Comparison of ENCODE assay signal across 1 cellular context in genomic region chr2:176175729-176176074, GRCh38.
TF ChIP-seq lines count a peak whose summit lies in the region.

No MANE protein-coding gene starts in this region.

TF ChIP-seq in GM23338, 12 proteins besides CTCF, POLR2A, EP300 and RAD21 (continued from another document):
- TF ChIP-seq ZNF462 (CRISPR knock-in tag; IDR thresholded peaks at IDR 0.05) (no peak), POLR2AphosphoS5 (IDR thresholded peaks at IDR 0.05; ENCODE audit: low read depth) (no peak), ZNF114 (CRISPR knock-in tag; IDR thresholded peaks at IDR 0.05) (no peak), JUNB (IDR thresholded peaks at IDR 0.05; ENCODE audit: unreplicated experiment) (no peak), EZH2 (IDR thresholded peaks at IDR 0.05; ENCODE audit: low read depth, unreplicated experiment) (no peak), EZH2phosphoT487 (IDR thresholded peaks at IDR 0.05; ENCODE audit: unreplicated experiment) (no peak), STAT1 (IDR thresholded peaks at IDR 0.05; ENCODE audit: unreplicated experiment) (no peak)
